In genomic region chr6:2744778-2745177, GRCh38 we compare ENCODE assay signal across 18 cellular contexts. TPM values are rescaled to one million over a fixed set of nuclear protein-coding genes. Genes with fewer than 3 reads are reported as not detected.
DNase-seq lines count a peak whose midpoint lies in the region; ATAC-seq and TF ChIP-seq lines count a peak whose summit lies in the region.
"Had no signal": no experiment of that assay in that cellular context is flagged by ENCODE, and none has a peak within 500 bp of the region (broad histone marks: within the 10 kb centered on the region; RNA-seq: fewer than 3 reads in every experiment).

No MANE protein-coding gene starts in this region.

- H3K4me2 ChIP-seq in BLaER1 = peak overlapping the region; percentile 49

- H3K4me1 ChIP-seq in BLaER1 (peaks cover 10% of the 10 kb centered on the region), SJCRH30 (peaks cover 37% of the 10 kb centered on the region)

- ATAC-seq in GM18867 (IDR thresholded peaks at IDR 0.05; ENCODE audit: unreplicated experiment) = no peak

- H3K4me1 Mint-ChIP-seq in nephron = peaks cover 52% of the 10 kb centered on the region

- H3K27me3 ChIP-seq in BLaER1 (no peaks in the 10 kb centered on the region), SJCRH30 (no peaks in the 10 kb centered on the region)
- H3K27me3 ChIP-seq: MG63 had no signal

- H3K4me3 Mint-ChIP-seq in nephron = peak overlapping the region in 2 of 3 experiments; percentile 12 to 41
- H3K4me3 Mint-ChIP-seq: CD4-positive, CD25-positive, alpha-beta regulatory T cell; IgD-negative memory B cell had no signal

- TF ChIP-seq CTCF in C4-2B (conservative IDR thresholded peaks at IDR 0.05) = no peak; the same call in 1 of the 2 replicates
- TF ChIP-seq CTCF in nephron (IDR thresholded peaks at IDR 0.05; ENCODE audit: unreplicated experiment in 3 of 3) = no peak

- H3K9me3 ChIP-seq in BLaER1 (no peaks in the 10 kb centered on the region), SJCRH30 (replicated peaks) (no peaks in the 10 kb centered on the region)
- H3K9me3 ChIP-seq: HAP-1, MG63 had no signal

- H3K27ac ChIP-seq in BLaER1 = no peak overlapping the region
- H3K27ac ChIP-seq in C4-2B = peak overlapping the region; percentile 36; the same call in 1 of the 2 replicates
- peak overlapping the region; percentile 59 for H3K27ac ChIP-seq in SJCRH30
- H3K27ac ChIP-seq: HL-60, SK-N-MC had no signal

- peak overlapping the region in 1 of 3 experiments; percentile 38 for H3K27ac Mint-ChIP-seq in nephron
- H3K27ac Mint-ChIP-seq: CD4-positive, CD25-positive, alpha-beta regulatory T cell; IgD-negative memory B cell had no signal

- no peaks in the 10 kb centered on the region for H4K20me1 ChIP-seq in BLaER1

- H3K36me3 Mint-ChIP-seq in nephron (ENCODE audit: low read depth) = no peaks in the 10 kb centered on the region
- H3K36me3 Mint-ChIP-seq: CD4-positive, CD25-positive, alpha-beta regulatory T cell had no signal

- H3K9me3 Mint-ChIP-seq in nephron = no peaks in the 10 kb centered on the region
- H3K9me3 Mint-ChIP-seq: CD4-positive, CD25-positive, alpha-beta regulatory T cell; IgD-negative memory B cell had no signal

- H3K4me3 ChIP-seq in BLaER1 (no peak overlapping the region), SJCRH30 (no peak overlapping the region; the same call in 1 of the 2 replicates)
- H3K4me3 ChIP-seq: HAP-1, MG63, SK-N-MC had no signal

- peaks cover 10% of the 10 kb centered on the region for H3K27me3 Mint-ChIP-seq in nephron (ENCODE audit: low read depth)
- H3K27me3 Mint-ChIP-seq: IgD-negative memory B cell had no signal

- no peak overlapping the region for H3K9ac ChIP-seq in BLaER1

- DNase-seq in SJCRH30 = no peak
- no peak for DNase-seq in CD1c-positive myeloid dendritic cell (ENCODE audit: extremely low spot score)
- DNase-seq in activated T-cell treated with anti-CD3 and anti-CD28 coated beads, Interleukin-2, amount 50 U/mL, for 1 hour = no peak
- DNase-seq in HuH-7.5 (ENCODE audit: low spot score) = no peak
- DNase-seq: CD4-positive, CD25-positive, alpha-beta regulatory T cell; DMS153; Kasumi-1; MG63; NCI-H1048; NCI-H1436 treated with DMSO at 0.1 percent for 48 hours had no signal

- H3K36me3 ChIP-seq in BLaER1 = no peaks in the 10 kb centered on the region
- no peaks in the 10 kb centered on the region for H3K36me3 ChIP-seq in SJCRH30
- H3K36me3 ChIP-seq: HAP-1, MG63 had no signal

RNA-seq across cellular contexts. Expression of gene MYLK4, which starts 5.9 kb away (rescaled TPM):
- total RNA-seq in SJCRH30 (2014; rRNA removed; shearing (Covaris generic)) = 2.3 and 3.0 TPM in 2 replicates

RNA-seq across cellular contexts. Expression of gene WRNIP1, which starts 20.4 kb away (rescaled TPM):
- total RNA-seq in SJCRH30 (2014; rRNA removed; shearing (Covaris generic)) = 68.3 and 74.8 TPM in 2 replicates
